In genomic region chr2:151423760-151424159, GRCh38 we compare ENCODE assay signal across 15 cellular contexts. TPM values are rescaled to one million over a fixed set of nuclear protein-coding genes. Genes with fewer than 3 reads are reported as not detected.
DNase-seq lines count a peak whose midpoint lies in the region; ATAC-seq and TF ChIP-seq lines count a peak whose summit lies in the region.
"Had no signal": no experiment of that assay in that cellular context is flagged by ENCODE, and none has a peak within 500 bp of the region (broad histone marks: within the 10 kb centered on the region; RNA-seq: fewer than 3 reads in every experiment).

No MANE protein-coding gene starts in this region.

- H3F3A ChIP-seq in GM23338 (replicated peaks; ENCODE audit: low read depth): peaks cover 17% of the 10 kb centered on the region

- H3K4me1 Mint-ChIP-seq in activated naive CD4-positive, alpha-beta T cell treated with anti-CD3 and anti-CD28 coated beads, Interleukin-2, amount 50 U/mL, for 24 hours: peaks cover 55% of the 10 kb centered on the region
- peaks cover 25% of the 10 kb centered on the region for H3K4me1 Mint-ChIP-seq in T-helper 1 cell treated with Interleukin-12 subunit alpha and Interleukin-12 subunit beta and Interleukin-4 antibody, amounts not matched to agents 30 μg/mL and 1 μg/mL, for 36 hours (ENCODE audit: low read depth)
- peaks cover 32% of the 10 kb centered on the region for H3K4me1 Mint-ChIP-seq in central memory CD8-positive, alpha-beta T cell
- H3K4me1 Mint-ChIP-seq in endothelial cell (ENCODE audit: unreplicated experiment): no peaks in the 10 kb centered on the region
- no peaks in the 10 kb centered on the region for H3K4me1 Mint-ChIP-seq in GM23338

- no peak overlapping the region for H3K27ac ChIP-seq in GM23338 (ENCODE audit: low read depth)
- H3K27ac ChIP-seq: cardiac muscle cell had no signal

- H2AFZ ChIP-seq in GM23338: no peak overlapping the region

- peaks cover 36% of the 10 kb centered on the region for H3K36me3 Mint-ChIP-seq in activated naive CD4-positive, alpha-beta T cell treated with anti-CD3 and anti-CD28 coated beads, Interleukin-2, amount 50 U/mL, for 24 hours
- peaks cover 53% of the 10 kb centered on the region for H3K36me3 Mint-ChIP-seq in T-helper 1 cell treated with Interleukin-12 subunit alpha and Interleukin-12 subunit beta and Interleukin-4 antibody, amounts not matched to agents 30 μg/mL and 1 μg/mL, for 36 hours (ENCODE audit: low read depth)
- peaks cover 61% of the 10 kb centered on the region for H3K36me3 Mint-ChIP-seq in central memory CD8-positive, alpha-beta T cell (ENCODE audit: insufficient read depth)
- H3K36me3 Mint-ChIP-seq in endothelial cell (ENCODE audit: low read depth, unreplicated experiment): peaks cover 34% of the 10 kb centered on the region
- peaks cover 90% of the 10 kb centered on the region for H3K36me3 Mint-ChIP-seq in GM23338 (ENCODE audit: low read depth)

- H3K4me3 Mint-ChIP-seq in activated naive CD4-positive, alpha-beta T cell treated with anti-CD3 and anti-CD28 coated beads, Interleukin-2, amount 50 U/mL, for 24 hours: peak overlapping the region; percentile 64
- peak overlapping the region; percentile 41 for H3K4me3 Mint-ChIP-seq in T-helper 1 cell treated with Interleukin-12 subunit alpha and Interleukin-12 subunit beta and Interleukin-4 antibody, amounts not matched to agents 30 μg/mL and 1 μg/mL, for 36 hours
- peak overlapping the region; percentile 6 for H3K4me3 Mint-ChIP-seq in central memory CD8-positive, alpha-beta T cell
- H3K4me3 Mint-ChIP-seq in endothelial cell (ENCODE audit: unreplicated experiment) (no peak overlapping the region), GM23338 (no peak overlapping the region)

- TF ChIP-seq CTCF in endothelial cell (IDR thresholded peaks at IDR 0.05; ENCODE audit: unreplicated experiment) (no peak), GM23338 (conservative IDR thresholded peaks at IDR 0.05; ENCODE audit: low read depth in 2 of 2) (no peak)

- H4K20me1 ChIP-seq in GM23338 (replicated peaks; ENCODE audit: insufficient read depth): peaks cover 41% of the 10 kb centered on the region

- H3K27me3 Mint-ChIP-seq in activated naive CD4-positive, alpha-beta T cell treated with anti-CD3 and anti-CD28 coated beads, Interleukin-2, amount 50 U/mL, for 24 hours: no peaks in the 10 kb centered on the region
- no peaks in the 10 kb centered on the region for H3K27me3 Mint-ChIP-seq in T-helper 1 cell treated with Interleukin-12 subunit alpha and Interleukin-12 subunit beta and Interleukin-4 antibody, amounts not matched to agents 30 μg/mL and 1 μg/mL, for 36 hours (ENCODE audit: low read depth)
- H3K27me3 Mint-ChIP-seq in central memory CD8-positive, alpha-beta T cell: no peaks in the 10 kb centered on the region
- H3K27me3 Mint-ChIP-seq in endothelial cell (ENCODE audit: unreplicated experiment): no peaks in the 10 kb centered on the region
- no peaks in the 10 kb centered on the region for H3K27me3 Mint-ChIP-seq in GM23338 (ENCODE audit: insufficient read depth, low read depth, poor library complexity)

- H3K4me1 ChIP-seq in GM23338 (ENCODE audit: insufficient read depth): no peaks in the 10 kb centered on the region

- H3K36me3 ChIP-seq in GM23338 (ENCODE audit: insufficient read depth): peaks cover 70% of the 10 kb centered on the region

- H3K4me3 ChIP-seq in GM23338: no peak overlapping the region
- H3K4me3 ChIP-seq: cardiac muscle cell, smooth muscle cell had no signal

- peak; percentile 98 for ATAC-seq in central memory CD8-positive, alpha-beta T cell (replicated peaks; ENCODE audit: extremely low read depth, poor library complexity, severe bottlenecking)
- no peak for ATAC-seq in GM23338
- no peak for ATAC-seq in HG03196 (IDR thresholded peaks at IDR 0.05; ENCODE audit: unreplicated experiment)
- ATAC-seq: HCT116 had no signal

- peak overlapping the region; percentile 86 for H3K27ac Mint-ChIP-seq in activated naive CD4-positive, alpha-beta T cell treated with anti-CD3 and anti-CD28 coated beads, Interleukin-2, amount 50 U/mL, for 24 hours
- H3K27ac Mint-ChIP-seq in T-helper 1 cell treated with Interleukin-12 subunit alpha and Interleukin-12 subunit beta and Interleukin-4 antibody, amounts not matched to agents 30 μg/mL and 1 μg/mL, for 36 hours: peak overlapping the region; percentile 46
- H3K27ac Mint-ChIP-seq in central memory CD8-positive, alpha-beta T cell (ENCODE audit: low read depth): peak overlapping the region; percentile 87
- H3K27ac Mint-ChIP-seq in endothelial cell (ENCODE audit: unreplicated experiment) (no peak overlapping the region), GM23338 (no peak overlapping the region)

- DNase-seq in activated naive CD4-positive, alpha-beta T cell treated with Interleukin-2 at 50 U/mL for 16 hours: no peak
- peak in 1 of 2 donors; percentile 38 for DNase-seq in central memory CD8-positive, alpha-beta T cell (ENCODE audit: low spot score in 2 of 2)
- no peak for DNase-seq in endothelial cell (ENCODE audit: low spot score)
- DNase-seq in GM23338 (ENCODE audit: low spot score): no peak
- no peak for DNase-seq in NCI-H774 (lab: John Stamatoyannopoulos, UW)
- DNase-seq: DMS53, foreskin melanocyte, KG1, SIG-M5 had no signal

- H3K9me3 Mint-ChIP-seq in activated naive CD4-positive, alpha-beta T cell treated with anti-CD3 and anti-CD28 coated beads, Interleukin-2, amount 50 U/mL, for 24 hours: no peaks in the 10 kb centered on the region
- no peaks in the 10 kb centered on the region for H3K9me3 Mint-ChIP-seq in T-helper 1 cell treated with Interleukin-12 subunit alpha and Interleukin-12 subunit beta and Interleukin-4 antibody, amounts not matched to agents 30 μg/mL and 1 μg/mL, for 36 hours
- H3K9me3 Mint-ChIP-seq in central memory CD8-positive, alpha-beta T cell: no peaks in the 10 kb centered on the region
- no peaks in the 10 kb centered on the region for H3K9me3 Mint-ChIP-seq in endothelial cell (ENCODE audit: unreplicated experiment)
- no peaks in the 10 kb centered on the region for H3K9me3 Mint-ChIP-seq in GM23338

- H3K27me3 ChIP-seq in GM23338 (ENCODE audit: insufficient read depth): no peaks in the 10 kb centered on the region
- H3K27me3 ChIP-seq: cardiac muscle cell had no signal

- H3K9me2 ChIP-seq in GM23338 (ENCODE audit: insufficient read depth): no peaks in the 10 kb centered on the region

- peaks cover 100% of the 10 kb centered on the region for H3K79me2 ChIP-seq in GM23338 (replicated peaks; ENCODE audit: insufficient read depth)

- no peak overlapping the region for H3K4me2 ChIP-seq in GM23338
- H3K4me2 ChIP-seq: smooth muscle cell had no signal

TF ChIP-seq in GM23338, 12 proteins besides CTCF, POLR2A, EP300 and RAD21 (continues in another document):
- TF ChIP-seq EZH2 (IDR thresholded peaks at IDR 0.05; ENCODE audit: low read depth, unreplicated experiment) (no peak), CREB1 (CRISPR knock-in tag; IDR thresholded peaks at IDR 0.05; ENCODE audit: low read depth) (no peak), EZH2phosphoT487 (IDR thresholded peaks at IDR 0.05; ENCODE audit: unreplicated experiment) (no peak), ZNF331 (CRISPR knock-in tag; IDR thresholded peaks at IDR 0.05; ENCODE audit: low read depth) (no peak), ZNF114 (CRISPR knock-in tag; IDR thresholded peaks at IDR 0.05) (no peak), POLR2AphosphoS5 (IDR thresholded peaks at IDR 0.05; ENCODE audit: low read depth) (no peak), REST (IDR thresholded peaks at IDR 0.05; ENCODE audit: unreplicated experiment) (no peak), JUNB (IDR thresholded peaks at IDR 0.05; ENCODE audit: unreplicated experiment) (no peak), NANOG (IDR thresholded peaks at IDR 0.05; ENCODE audit: borderline replicate concordance) (no peak)

RNA-seq across cellular contexts. Expression of gene RIF1, which starts 14.1 kb away (rescaled TPM):
- total RNA-seq in endothelial cell (ENCODE audit: unreplicated experiment): 40.7 TPM
- 113 and 134 TPM in 2 replicates for total RNA-seq in GM23338 (2014; rRNA removed; shearing (Covaris generic))
- polyA plus RNA-seq in GM23338 (2016; fragmentation: Nextera tagmentation; extraction: Ambion mirVana): 50.6 and 68.5 TPM in 2 replicates

Comparison
In these comparisons a context has a peak if more than half of its experiments do, and no peak if none do; other contexts are left out.
1. H3K27ac Mint-ChIP-seq: peak in activated naive CD4-positive, alpha-beta T cell treated with anti-CD3 and anti-CD28 coated beads, Interleukin-2, amount 50 U/mL, for 24 hours (single experiment), T-helper 1 cell treated with Interleukin-12 subunit alpha and Interleukin-12 subunit beta and Interleukin-4 antibody, amounts not matched to agents 30 μg/mL and 1 μg/mL, for 36 hours (single experiment) and central memory CD8-positive, alpha-beta T cell (single experiment); none in endothelial cell (single experiment) and GM23338 (single experiment).
2. H3K4me3 Mint-ChIP-seq: peak in activated naive CD4-positive, alpha-beta T cell treated with anti-CD3 and anti-CD28 coated beads, Interleukin-2, amount 50 U/mL, for 24 hours (single experiment), T-helper 1 cell treated with Interleukin-12 subunit alpha and Interleukin-12 subunit beta and Interleukin-4 antibody, amounts not matched to agents 30 μg/mL and 1 μg/mL, for 36 hours (single experiment) and central memory CD8-positive, alpha-beta T cell (single experiment); none in endothelial cell (single experiment) and GM23338 (single experiment).